In genomic region chr2:234980476-234981187, GRCh38 we compare ENCODE assay signal across 1 cellular context.
TF ChIP-seq lines count a peak whose summit lies in the region.

No MANE protein-coding gene starts in this region.

TF ChIP-seq in HepG2, 621 proteins besides CTCF, POLR2A, EP300 and RAD21 (continued from another document and continues in another):
- TF ChIP-seq HMGXB4 (CRISPR knock-in tag; IDR thresholded peaks at IDR 0.05; ENCODE audit: borderline replicate concordance in 1 of 2, low read depth in 1 of 2), result peak in 1 of 2 experiments; percentile 27; a peak in 2 of 4 replicates
- peak; percentile 8; the same call in 1 of the 2 replicates for TF ChIP-seq ZNF292 (CRISPR knock-in tag; IDR thresholded peaks at IDR 0.05; ENCODE audit: borderline replicate concordance, low read depth)
- no peak for TF ChIP-seq ZSCAN22 (CRISPR knock-in tag; IDR thresholded peaks at IDR 0.05)
- TF ChIP-seq FOXP1 (IDR thresholded peaks at IDR 0.05), result 0 out of 2 replicates have a peak, but pooled peaks have one; percentile 29
- TF ChIP-seq FOXP1 (CRISPR knock-in tag; IDR thresholded peaks at IDR 0.05), result peak; percentile 97
- peak; percentile 85; the same call in 1 of the 2 replicates for TF ChIP-seq ZNF331 (CRISPR knock-in tag; IDR thresholded peaks at IDR 0.05)
- no peak for TF ChIP-seq EED (CRISPR knock-in tag; IDR thresholded peaks at IDR 0.05)
- TF ChIP-seq, protein P1, sequence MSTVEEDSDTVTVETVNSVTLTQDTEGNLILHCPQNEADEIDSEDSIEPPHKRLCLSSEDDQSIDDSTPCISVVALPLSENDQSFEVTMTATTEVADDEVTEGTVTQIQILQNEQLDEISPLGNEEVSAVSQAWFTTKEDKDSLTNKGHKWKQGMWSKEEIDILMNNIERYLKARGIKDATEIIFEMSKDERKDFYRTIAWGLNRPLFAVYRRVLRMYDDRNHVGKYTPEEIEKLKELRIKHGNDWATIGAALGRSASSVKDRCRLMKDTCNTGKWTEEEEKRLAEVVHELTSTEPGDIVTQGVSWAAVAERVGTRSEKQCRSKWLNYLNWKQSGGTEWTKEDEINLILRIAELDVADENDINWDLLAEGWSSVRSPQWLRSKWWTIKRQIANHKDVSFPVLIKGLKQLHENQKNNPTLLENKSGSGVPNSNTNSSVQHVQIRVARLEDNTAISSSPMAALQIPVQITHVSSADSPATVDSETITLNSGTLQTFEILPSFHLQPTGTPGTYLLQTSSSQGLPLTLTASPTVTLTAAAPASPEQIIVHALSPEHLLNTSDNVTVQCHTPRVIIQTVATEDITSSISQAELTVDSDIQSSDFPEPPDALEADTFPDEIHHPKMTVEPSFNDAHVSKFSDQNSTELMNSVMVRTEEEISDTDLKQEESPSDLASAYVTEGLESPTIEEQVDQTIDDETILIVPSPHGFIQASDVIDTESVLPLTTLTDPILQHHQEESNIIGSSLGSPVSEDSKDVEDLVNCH (CRISPR knock-in tag; IDR thresholded peaks at IDR 0.05), result no peak
- TF ChIP-seq ZNF264 (CRISPR knock-in tag; IDR thresholded peaks at IDR 0.05), result no peak
- 0 out of 2 replicates have a peak, but pooled peaks have one; percentile 32 for TF ChIP-seq SP5 (CRISPR knock-in tag; IDR thresholded peaks at IDR 0.05; ENCODE audit: borderline replicate concordance, low read depth)
- TF ChIP-seq HMG20A (CRISPR knock-in tag; IDR thresholded peaks at IDR 0.05; ENCODE audit: borderline replicate concordance), result peak; percentile 53; the same call in 1 of the 2 replicates
- TF ChIP-seq PPARG (CRISPR knock-in tag; conservative IDR thresholded peaks at IDR 0.05), result 0 out of 2 replicates have a peak, but pooled peaks have one; percentile 32
- no peak for TF ChIP-seq AHDC1 (CRISPR knock-in tag; IDR thresholded peaks at IDR 0.05; ENCODE audit: borderline replicate concordance)
- peak; percentile 70; the same call in 1 of the 2 replicates for TF ChIP-seq ZNF362 (CRISPR knock-in tag; IDR thresholded peaks at IDR 0.05; ENCODE audit: borderline replicate concordance)
- 0 out of 2 replicates have a peak, but pooled peaks have one; percentile 18 for TF ChIP-seq TCF7 (IDR thresholded peaks at IDR 0.05; ENCODE audit: low read depth)
- TF ChIP-seq FOXC1 (CRISPR knock-in tag; IDR thresholded peaks at IDR 0.05; ENCODE audit: borderline replicate concordance), result 0 out of 2 replicates have a peak, but pooled peaks have one; percentile 40
- TF ChIP-seq CBFB (CRISPR knock-in tag; IDR thresholded peaks at IDR 0.05), result peak; percentile 40; the same call in 1 of the 2 replicates
- TF ChIP-seq SCMH1 (CRISPR knock-in tag; IDR thresholded peaks at IDR 0.05; ENCODE audit: borderline replicate concordance), result no peak
- peak; percentile 18 for TF ChIP-seq ZNF781 (CRISPR knock-in tag; IDR thresholded peaks at IDR 0.05; ENCODE audit: borderline replicate concordance, not compliant biosample characterization)
- TF ChIP-seq KLF6 (CRISPR knock-in tag; IDR thresholded peaks at IDR 0.05), result peak; percentile 62; the same call in 1 of the 2 replicates
- TF ChIP-seq, protein P2, sequence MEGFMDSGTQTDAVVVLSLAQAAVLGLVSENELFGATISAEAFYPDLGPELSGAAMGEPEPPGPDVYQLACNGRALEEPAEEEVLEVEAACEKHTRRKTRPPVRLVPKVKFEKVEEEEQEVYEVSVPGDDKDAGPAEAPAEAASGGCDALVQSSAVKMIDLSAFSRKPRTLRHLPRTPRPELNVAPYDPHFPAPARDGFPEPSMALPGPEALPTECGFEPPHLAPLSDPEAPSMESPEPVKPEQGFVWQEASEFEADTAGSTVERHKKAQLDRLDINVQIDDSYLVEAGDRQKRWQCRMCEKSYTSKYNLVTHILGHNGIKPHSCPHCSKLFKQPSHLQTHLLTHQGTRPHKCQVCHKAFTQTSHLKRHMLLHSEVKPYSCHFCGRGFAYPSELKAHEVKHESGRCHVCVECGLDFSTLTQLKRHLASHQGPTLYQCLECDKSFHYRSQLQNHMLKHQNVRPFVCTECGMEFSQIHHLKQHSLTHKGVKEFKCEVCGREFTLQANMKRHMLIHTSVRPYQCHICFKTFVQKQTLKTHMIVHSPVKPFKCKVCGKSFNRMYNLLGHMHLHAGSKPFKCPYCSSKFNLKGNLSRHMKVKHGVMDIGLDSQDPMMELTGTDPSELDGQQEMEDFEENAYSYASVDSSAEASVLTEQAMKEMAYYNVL (CRISPR knock-in tag; IDR thresholded peaks at IDR 0.05; ENCODE audit: borderline replicate concordance), result peak; percentile 77
- peak; percentile 37; the same call in 1 of the 2 replicates for TF ChIP-seq MIER2 (CRISPR knock-in tag; IDR thresholded peaks at IDR 0.05)
- TF ChIP-seq FOXO1 (CRISPR knock-in tag; IDR thresholded peaks at IDR 0.05), result peak; percentile 89
- TF ChIP-seq RNF2 (conservative IDR thresholded peaks at IDR 0.05; ENCODE audit: low read depth), result no peak
- peak; percentile 34 for TF ChIP-seq KMT2A (CRISPR knock-in tag; IDR thresholded peaks at IDR 0.05)
- 0 out of 2 replicates have a peak, but pooled peaks have one; percentile 67 for TF ChIP-seq SP140L (CRISPR knock-in tag; IDR thresholded peaks at IDR 0.05; ENCODE audit: borderline replicate concordance)
- no peak for TF ChIP-seq STAT5B (CRISPR knock-in tag; IDR thresholded peaks at IDR 0.05)
- no peak for TF ChIP-seq NR2F6 (IDR thresholded peaks at IDR 0.05)
- TF ChIP-seq NR2F6 (CRISPR knock-in tag; IDR thresholded peaks at IDR 0.05), result peak; percentile 65; the same call in 1 of the 2 replicates
- TF ChIP-seq ZFY (CRISPR knock-in tag; IDR thresholded peaks at IDR 0.05), result peak; percentile 46; the same call in 1 of the 2 replicates
- TF ChIP-seq SRY (CRISPR knock-in tag; IDR thresholded peaks at IDR 0.05), result no peak
- peak in 1 of 2 experiments; percentile 53; a peak in 2 of 4 replicates for TF ChIP-seq KLF16 (CRISPR knock-in tag; IDR thresholded peaks at IDR 0.05)
- peak; percentile 11; the same call in 1 of the 2 replicates for TF ChIP-seq PRMT3 (CRISPR knock-in tag; IDR thresholded peaks at IDR 0.05; ENCODE audit: borderline replicate concordance, low read depth)
- TF ChIP-seq ZNF451 (CRISPR knock-in tag; IDR thresholded peaks at IDR 0.05), result peak; percentile 76; the same call in 1 of the 2 replicates
- TF ChIP-seq ERF (CRISPR knock-in tag; IDR thresholded peaks at IDR 0.05), result peak; percentile 81
- peak; percentile 60; the same call in 1 of the 2 replicates for TF ChIP-seq ZFX (CRISPR knock-in tag; IDR thresholded peaks at IDR 0.05; ENCODE audit: low read depth)
- TF ChIP-seq FOXA3 (CRISPR knock-in tag; IDR thresholded peaks at IDR 0.05), result peak; percentile 87
- no peak for TF ChIP-seq CREB1 (IDR thresholded peaks at IDR 0.05)
- TF ChIP-seq CREB1 (CRISPR knock-in tag; IDR thresholded peaks at IDR 0.05), result peak; percentile 1; the same call in 1 of the 2 replicates
- TF ChIP-seq, protein P3, sequence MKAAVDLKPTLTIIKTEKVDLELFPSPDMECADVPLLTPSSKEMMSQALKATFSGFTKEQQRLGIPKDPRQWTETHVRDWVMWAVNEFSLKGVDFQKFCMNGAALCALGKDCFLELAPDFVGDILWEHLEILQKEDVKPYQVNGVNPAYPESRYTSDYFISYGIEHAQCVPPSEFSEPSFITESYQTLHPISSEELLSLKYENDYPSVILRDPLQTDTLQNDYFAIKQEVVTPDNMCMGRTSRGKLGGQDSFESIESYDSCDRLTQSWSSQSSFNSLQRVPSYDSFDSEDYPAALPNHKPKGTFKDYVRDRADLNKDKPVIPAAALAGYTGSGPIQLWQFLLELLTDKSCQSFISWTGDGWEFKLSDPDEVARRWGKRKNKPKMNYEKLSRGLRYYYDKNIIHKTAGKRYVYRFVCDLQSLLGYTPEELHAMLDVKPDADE (CRISPR knock-in tag; IDR thresholded peaks at IDR 0.05), result no peak
- TF ChIP-seq TFDP1 (CRISPR knock-in tag; IDR thresholded peaks at IDR 0.05; ENCODE audit: borderline replicate concordance), result peak; percentile 50; the same call in 1 of the 2 replicates
- TF ChIP-seq, protein P4, sequence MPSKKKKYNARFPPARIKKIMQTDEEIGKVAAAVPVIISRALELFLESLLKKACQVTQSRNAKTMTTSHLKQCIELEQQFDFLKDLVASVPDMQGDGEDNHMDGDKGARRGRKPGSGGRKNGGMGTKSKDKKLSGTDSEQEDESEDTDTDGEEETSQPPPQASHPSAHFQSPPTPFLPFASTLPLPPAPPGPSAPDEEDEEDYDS (CRISPR knock-in tag; IDR thresholded peaks at IDR 0.05), result peak; percentile 58; the same call in 1 of the 2 replicates
- peak; percentile 60; the same call in 1 of the 2 replicates for TF ChIP-seq ZNF431 (CRISPR knock-in tag; IDR thresholded peaks at IDR 0.05; ENCODE audit: borderline replicate concordance, low read depth)
- 0 out of 2 replicates have a peak, but pooled peaks have one; percentile 13 for TF ChIP-seq NRL (CRISPR knock-in tag; IDR thresholded peaks at IDR 0.05; ENCODE audit: borderline replicate concordance)
- peak; percentile 74 for TF ChIP-seq TEAD3 (CRISPR knock-in tag; optimal IDR thresholded peaks at IDR 0.05; ENCODE audit: borderline replicate concordance)
- TF ChIP-seq ZNF615 (CRISPR knock-in tag; IDR thresholded peaks at IDR 0.05; ENCODE audit: borderline replicate concordance), result 0 out of 2 replicates have a peak, but pooled peaks have one; percentile 8
- TF ChIP-seq PREB (CRISPR knock-in tag; IDR thresholded peaks at IDR 0.05), result no peak
- TF ChIP-seq ZNF772 (CRISPR knock-in tag; IDR thresholded peaks at IDR 0.05), result 0 out of 2 replicates have a peak, but pooled peaks have one; percentile 58
- 0 out of 2 replicates have a peak, but pooled peaks have one; percentile 51 for TF ChIP-seq GFI1 (CRISPR knock-in tag; IDR thresholded peaks at IDR 0.05; ENCODE audit: borderline replicate concordance)
